Comparison of ENCODE assay signal across 7 cellular contexts in genomic region chr1:151720974-151721787, GRCh38. TPM values are rescaled to one million over a fixed set of nuclear protein-coding genes. Genes with fewer than 3 reads are reported as not detected.
A peak's percentile ranks its signal among the peaks of the same experiment; 100 is the strongest.
DNase-seq lines count a peak whose midpoint lies in the region; ATAC-seq and TF ChIP-seq lines count a peak whose summit lies in the region.

A gene with protein sequence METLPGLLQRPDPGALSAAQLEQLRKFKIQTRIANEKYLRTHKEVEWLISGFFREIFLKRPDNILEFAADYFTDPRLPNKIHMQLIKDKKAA (plus strand): TSS chr1:151721522. CDS start chr1:151721537, 15 bp downstream.

- DNase-seq in HL-60 (ENCODE audit: low read depth in 1 of 2, low spot score in 1 of 2) (no peak), endodermal cell (peak; percentile 86)
- DNase-seq in activated CD4-positive, alpha-beta T cell treated with anti-CD3 and anti-CD28 coated beads for 4 hours = peak; percentile 19 to 22

- H3K4me3 Mint-ChIP-seq in endodermal cell = peak within 1 kb of the TSS; percentile 50

- H3K27ac Mint-ChIP-seq in endodermal cell = no peak within 1 kb of the TSS

- H3K36me3 ChIP-seq in endodermal cell (ENCODE audit: control insufficient read depth, insufficient read depth, low read length) (no peaks in the 10 kb centered on the region), muscle layer of colon (ENCODE audit: insufficient read depth, low read length) (no peaks in the 10 kb centered on the region), subcutaneous abdominal adipose tissue (ENCODE audit: control insufficient read depth in 5 of 5, insufficient read depth in 5 of 5, low read length in 5 of 5) (no peaks in the 10 kb centered on the region)

- H3K4me3 ChIP-seq in HL-60 (replicated peaks; ENCODE audit: insufficient read depth, low read length) = 0 out of 2 replicates have a peak within 1 kb of the TSS, but pooled peaks have one; percentile 5
- peak within 1 kb of the TSS; percentile 73 for H3K4me3 ChIP-seq in endodermal cell (ENCODE audit: low read length)
- peak within 1 kb of the TSS; percentile 28 to 68 for H3K4me3 ChIP-seq in muscle layer of colon (ENCODE audit: low read depth in 1 of 2, low read length in 2 of 2)
- H3K4me3 ChIP-seq in subcutaneous abdominal adipose tissue (ENCODE audit: low read depth in 1 of 5, low read length in 5 of 5) = peak within 1 kb of the TSS; percentile 52 to 72 (median 57)

- peaks cover 13% of the 10 kb centered on the region for H3K4me1 Mint-ChIP-seq in endodermal cell

- H3K36me3 Mint-ChIP-seq in endodermal cell (ENCODE audit: low read depth) = no peaks in the 10 kb centered on the region

- H3K27ac ChIP-seq in HL-60 (replicated peaks) (no peak within 1 kb of the TSS), endodermal cell (ENCODE audit: low read depth, low read length) (no peak within 1 kb of the TSS), muscle layer of colon (ENCODE audit: low read depth, low read length) (peak within 1 kb of the TSS; percentile 80), subcutaneous abdominal adipose tissue (ENCODE audit: low read depth, low read length) (no peak within 1 kb of the TSS)

- H3K9me3 ChIP-seq in endodermal cell (ENCODE audit: control insufficient read depth, low read length) = no peaks in the 10 kb centered on the region
- H3K9me3 ChIP-seq in muscle layer of colon (ENCODE audit: low read length) = no peaks in the 10 kb centered on the region
- no peaks in the 10 kb centered on the region for H3K9me3 ChIP-seq in subcutaneous abdominal adipose tissue (ENCODE audit: control insufficient read depth in 5 of 5, low read length in 5 of 5)

- H3K27me3 Mint-ChIP-seq in endodermal cell (ENCODE audit: insufficient read depth) = peaks cover 80% of the 10 kb centered on the region

- H3K27me3 ChIP-seq in HL-60 (ENCODE audit: insufficient read depth, poor library complexity, severe bottlenecking) (peaks cover 51% of the 10 kb centered on the region), endodermal cell (ENCODE audit: control insufficient read depth, insufficient read depth, low read length, poor library complexity, severe bottlenecking) (peaks cover 76% of the 10 kb centered on the region), muscle layer of colon (ENCODE audit: control insufficient read depth in 1 of 2, insufficient read depth in 2 of 2, low read length in 2 of 2) (peaks cover 0 to 13% of the 10 kb centered on the region in 2 donors), subcutaneous abdominal adipose tissue (ENCODE audit: control insufficient read depth in 5 of 5, insufficient read depth in 4 of 5, low read length in 5 of 5) (peaks cover 18 to 35% (median 26%) of the 10 kb centered on the region in 5 donors)

- H3K4me1 ChIP-seq in endodermal cell (ENCODE audit: control insufficient read depth, insufficient read depth, low read length) (peaks cover 4% of the 10 kb centered on the region), muscle layer of colon (ENCODE audit: insufficient read depth, low read length) (peaks cover 5% of the 10 kb centered on the region), subcutaneous abdominal adipose tissue (ENCODE audit: control insufficient read depth in 5 of 5, insufficient read depth in 5 of 5, low read length in 5 of 5) (peaks cover 0 to 21% (median 20%) of the 10 kb centered on the region in 5 donors)

- peak; percentile 71 for ATAC-seq in GM18502 (IDR thresholded peaks at IDR 0.05; ENCODE audit: poor library complexity, unreplicated experiment)
- ATAC-seq in GM19328 (IDR thresholded peaks at IDR 0.05; ENCODE audit: unreplicated experiment) = no peak

- H3K9me3 Mint-ChIP-seq in endodermal cell = no peaks in the 10 kb centered on the region

- H3K9ac ChIP-seq in endodermal cell (ENCODE audit: extremely low read depth, low read length, poor library complexity, severe bottlenecking) (no peak within 1 kb of the TSS), muscle layer of colon (ENCODE audit: low read length) (peak within 1 kb of the TSS; percentile 39), subcutaneous abdominal adipose tissue (ENCODE audit: low read length in 5 of 5) (peak within 1 kb of the TSS in 4 of 5 donors; percentile 33 to 62 (median 47))

- TF ChIP-seq CTCF in HL-60 (IDR thresholded peaks at IDR 0.05; ENCODE audit: insufficient read depth, low read length) = no peak
- TF ChIP-seq CTCF in endodermal cell (conservative IDR thresholded peaks at IDR 0.05) = no peak

- 14 to 23% methylated on average over 22 to 44 of the region's 44 CpGs for WGBS in endodermal cell (ENCODE audit: insufficient coverage in 1 of 2, insufficient read length in 1 of 2), 2 experiments

RNA-seq across cellular contexts. Expression of the gene that starts here (rescaled TPM):
- total RNA-seq in endodermal cell = not detected
- polyA plus RNA-seq in endodermal cell (2013, experiment 1 of 2) = 0.89 TPM
- polyA plus RNA-seq in endodermal cell (2013, experiment 2 of 2) = 0.87 TPM

Comparison
In these comparisons a context has a peak if more than half of its experiments do, and no peak if none do; other contexts are left out.
1. Peak in DNase-seq and H3K4me3 ChIP-seq in endodermal cell; RNA of the gene not detected or under 1 TPM.
2. DNase-seq: peak in activated CD4-positive, alpha-beta T cell treated with anti-CD3 and anti-CD28 coated beads for 4 hours (2 of 2); none in HL-60 (0 of 2).
3. H3K4me3 ChIP-seq: peak in every context shown above with its lines; median percentile 73 in endodermal cell; 57 in subcutaneous abdominal adipose tissue; 48 in muscle layer of colon; 5 in HL-60.